ENCODE assay signal across 1 cellular context in the genomic region with DNA sequence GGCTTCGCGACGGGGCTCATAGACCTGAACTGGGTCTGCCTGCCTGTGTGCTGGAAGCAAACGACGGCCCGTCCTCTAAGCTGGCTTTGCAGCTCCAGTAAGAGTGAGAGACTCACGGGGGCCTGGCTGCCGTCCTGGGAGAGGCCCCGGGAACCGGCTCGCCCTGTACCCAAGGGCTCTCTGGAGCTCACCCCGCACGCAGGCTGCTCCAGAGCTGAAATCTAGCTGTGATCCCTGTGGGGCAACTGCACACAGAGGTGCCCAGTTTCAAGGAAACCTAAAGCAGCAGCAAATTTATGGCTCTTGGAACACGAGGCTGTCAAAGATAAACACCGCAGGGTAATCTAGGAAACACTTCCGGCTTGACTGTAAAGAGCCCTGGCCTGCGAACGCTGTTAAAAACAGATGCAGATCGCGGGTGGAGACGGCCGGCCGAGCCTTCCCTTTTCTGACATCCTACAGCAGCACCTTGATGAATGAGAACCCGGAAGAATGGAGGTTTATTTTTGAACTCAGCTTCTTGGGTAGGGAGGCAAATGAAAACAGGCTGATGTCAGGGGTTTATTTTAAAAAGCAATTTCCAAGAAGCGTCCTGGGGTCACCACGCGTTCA.
TF ChIP-seq lines count a peak whose summit lies in the region.

No MANE protein-coding gene starts in this region.

TF ChIP-seq in GM23338, 12 proteins besides CTCF, POLR2A, EP300 and RAD21 (continued from another document):
- TF ChIP-seq, protein P1, sequence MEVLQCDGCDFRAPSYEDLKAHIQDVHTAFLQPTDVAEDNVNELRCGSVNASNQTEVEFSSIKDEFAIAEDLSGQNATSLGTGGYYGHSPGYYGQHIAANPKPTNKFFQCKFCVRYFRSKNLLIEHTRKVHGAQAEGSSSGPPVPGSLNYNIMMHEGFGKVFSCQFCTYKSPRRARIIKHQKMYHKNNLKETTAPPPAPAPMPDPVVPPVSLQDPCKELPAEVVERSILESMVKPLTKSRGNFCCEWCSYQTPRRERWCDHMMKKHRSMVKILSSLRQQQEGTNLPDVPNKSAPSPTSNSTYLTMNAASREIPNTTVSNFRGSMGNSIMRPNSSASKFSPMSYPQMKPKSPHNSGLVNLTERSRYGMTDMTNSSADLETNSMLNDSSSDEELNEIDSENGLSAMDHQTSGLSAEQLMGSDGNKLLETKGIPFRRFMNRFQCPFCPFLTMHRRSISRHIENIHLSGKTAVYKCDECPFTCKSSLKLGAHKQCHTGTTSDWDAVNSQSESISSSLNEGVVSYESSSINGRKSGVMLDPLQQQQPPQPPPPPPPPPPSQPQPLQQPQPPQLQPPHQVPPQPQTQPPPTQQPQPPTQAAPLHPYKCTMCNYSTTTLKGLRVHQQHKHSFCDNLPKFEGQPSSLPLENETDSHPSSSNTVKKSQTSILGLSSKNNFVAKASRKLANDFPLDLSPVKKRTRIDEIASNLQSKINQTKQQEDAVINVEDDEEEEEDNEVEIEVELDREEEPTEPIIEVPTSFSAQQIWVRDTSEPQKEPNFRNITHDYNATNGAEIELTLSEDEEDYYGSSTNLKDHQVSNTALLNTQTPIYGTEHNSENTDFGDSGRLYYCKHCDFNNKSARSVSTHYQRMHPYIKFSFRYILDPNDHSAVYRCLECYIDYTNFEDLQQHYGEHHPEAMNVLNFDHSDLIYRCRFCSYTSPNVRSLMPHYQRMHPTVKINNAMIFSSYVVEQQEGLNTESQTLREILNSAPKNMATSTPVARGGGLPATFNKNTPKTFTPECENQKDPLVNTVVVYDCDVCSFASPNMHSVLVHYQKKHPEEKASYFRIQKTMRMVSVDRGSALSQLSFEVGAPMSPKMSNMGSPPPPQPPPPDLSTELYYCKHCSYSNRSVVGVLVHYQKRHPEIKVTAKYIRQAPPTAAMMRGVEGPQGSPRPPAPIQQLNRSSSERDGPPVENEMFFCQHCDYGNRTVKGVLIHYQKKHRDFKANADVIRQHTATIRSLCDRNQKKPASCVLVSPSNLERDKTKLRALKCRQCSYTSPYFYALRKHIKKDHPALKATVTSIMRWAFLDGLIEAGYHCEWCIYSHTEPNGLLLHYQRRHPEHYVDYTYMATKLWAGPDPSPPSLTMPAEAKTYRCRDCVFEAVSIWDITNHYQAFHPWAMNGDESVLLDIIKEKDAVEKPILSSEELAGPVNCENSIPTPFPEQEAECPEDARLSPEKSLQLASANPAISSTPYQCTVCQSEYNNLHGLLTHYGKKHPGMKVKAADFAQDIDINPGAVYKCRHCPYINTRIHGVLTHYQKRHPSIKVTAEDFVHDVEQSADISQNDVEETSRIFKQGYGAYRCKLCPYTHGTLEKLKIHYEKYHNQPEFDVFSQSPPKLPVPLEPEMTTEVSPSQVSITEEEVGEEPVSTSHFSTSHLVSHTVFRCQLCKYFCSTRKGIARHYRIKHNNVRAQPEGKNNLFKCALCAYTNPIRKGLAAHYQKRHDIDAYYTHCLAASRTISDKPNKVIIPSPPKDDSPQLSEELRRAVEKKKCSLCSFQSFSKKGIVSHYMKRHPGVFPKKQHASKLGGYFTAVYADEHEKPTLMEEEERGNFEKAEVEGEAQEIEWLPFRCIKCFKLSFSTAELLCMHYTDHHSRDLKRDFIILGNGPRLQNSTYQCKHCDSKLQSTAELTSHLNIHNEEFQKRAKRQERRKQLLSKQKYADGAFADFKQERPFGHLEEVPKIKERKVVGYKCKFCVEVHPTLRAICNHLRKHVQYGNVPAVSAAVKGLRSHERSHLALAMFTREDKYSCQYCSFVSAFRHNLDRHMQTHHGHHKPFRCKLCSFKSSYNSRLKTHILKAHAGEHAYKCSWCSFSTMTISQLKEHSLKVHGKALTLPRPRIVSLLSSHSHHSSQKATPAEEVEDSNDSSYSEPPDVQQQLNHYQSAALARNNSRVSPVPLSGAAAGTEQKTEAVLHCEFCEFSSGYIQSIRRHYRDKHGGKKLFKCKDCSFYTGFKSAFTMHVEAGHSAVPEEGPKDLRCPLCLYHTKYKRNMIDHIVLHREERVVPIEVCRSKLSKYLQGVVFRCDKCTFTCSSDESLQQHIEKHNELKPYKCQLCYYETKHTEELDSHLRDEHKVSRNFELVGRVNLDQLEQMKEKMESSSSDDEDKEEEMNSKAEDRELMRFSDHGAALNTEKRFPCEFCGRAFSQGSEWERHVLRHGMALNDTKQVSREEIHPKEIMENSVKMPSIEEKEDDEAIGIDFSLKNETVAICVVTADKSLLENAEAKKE (CRISPR knock-in tag; IDR thresholded peaks at IDR 0.05): no peak
- no peak for TF ChIP-seq STAT1 (IDR thresholded peaks at IDR 0.05; ENCODE audit: unreplicated experiment)
- TF ChIP-seq, protein P2, sequence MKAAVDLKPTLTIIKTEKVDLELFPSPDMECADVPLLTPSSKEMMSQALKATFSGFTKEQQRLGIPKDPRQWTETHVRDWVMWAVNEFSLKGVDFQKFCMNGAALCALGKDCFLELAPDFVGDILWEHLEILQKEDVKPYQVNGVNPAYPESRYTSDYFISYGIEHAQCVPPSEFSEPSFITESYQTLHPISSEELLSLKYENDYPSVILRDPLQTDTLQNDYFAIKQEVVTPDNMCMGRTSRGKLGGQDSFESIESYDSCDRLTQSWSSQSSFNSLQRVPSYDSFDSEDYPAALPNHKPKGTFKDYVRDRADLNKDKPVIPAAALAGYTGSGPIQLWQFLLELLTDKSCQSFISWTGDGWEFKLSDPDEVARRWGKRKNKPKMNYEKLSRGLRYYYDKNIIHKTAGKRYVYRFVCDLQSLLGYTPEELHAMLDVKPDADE (IDR thresholded peaks at IDR 0.05): no peak
- no peak for TF ChIP-seq EZH2 (IDR thresholded peaks at IDR 0.05; ENCODE audit: low read depth, unreplicated experiment)
- TF ChIP-seq NANOG (IDR thresholded peaks at IDR 0.05; ENCODE audit: borderline replicate concordance): no peak
- no peak for TF ChIP-seq JUNB (IDR thresholded peaks at IDR 0.05; ENCODE audit: unreplicated experiment)
- TF ChIP-seq CREB1 (CRISPR knock-in tag; IDR thresholded peaks at IDR 0.05; ENCODE audit: low read depth): no peak
- no peak for TF ChIP-seq EZH2phosphoT487 (IDR thresholded peaks at IDR 0.05; ENCODE audit: unreplicated experiment)
- no peak for TF ChIP-seq REST (IDR thresholded peaks at IDR 0.05; ENCODE audit: unreplicated experiment)
